2 cellular contexts compared by ENCODE assay signal in the genomic region with DNA sequence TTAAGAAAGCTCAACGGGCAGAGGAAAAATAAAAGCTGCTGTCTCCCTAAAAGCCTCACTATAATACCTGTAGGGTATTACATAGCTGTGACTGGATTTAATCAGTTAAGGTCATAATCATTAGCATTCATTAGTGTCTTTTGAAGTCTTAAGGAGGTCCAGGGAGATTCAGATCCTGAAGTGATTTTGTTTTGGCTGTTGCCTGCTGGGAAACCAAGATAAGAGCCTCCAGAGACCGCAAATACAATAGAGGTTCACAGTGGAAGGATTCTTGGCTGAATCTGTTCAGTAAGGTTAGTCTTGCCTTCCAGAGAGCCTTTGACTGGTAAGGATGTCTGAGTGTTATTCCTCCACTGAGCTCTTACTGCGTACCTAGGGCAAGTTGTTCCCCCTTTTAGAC.
TF ChIP-seq lines count a peak whose summit lies in the region.

No MANE protein-coding gene starts in this region.

TF ChIP-seq in HepG2, 621 proteins besides CTCF, POLR2A, EP300 and RAD21:
- no peak for TF ChIP-seq ZNF563 (CRISPR knock-in tag; IDR thresholded peaks at IDR 0.05)
- no peak for TF ChIP-seq ZNF432 (CRISPR knock-in tag; IDR thresholded peaks at IDR 0.05; ENCODE audit: borderline replicate concordance)
- TF ChIP-seq POLR2AphosphoS2 (IDR thresholded peaks at IDR 0.05; ENCODE audit: low read depth, low read length): no peak
- TF ChIP-seq MTF1 (CRISPR knock-in tag; IDR thresholded peaks at IDR 0.05): no peak
- TF ChIP-seq, protein P1, sequence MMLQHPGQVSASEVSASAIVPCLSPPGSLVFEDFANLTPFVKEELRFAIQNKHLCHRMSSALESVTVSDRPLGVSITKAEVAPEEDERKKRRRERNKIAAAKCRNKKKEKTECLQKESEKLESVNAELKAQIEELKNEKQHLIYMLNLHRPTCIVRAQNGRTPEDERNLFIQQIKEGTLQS (CRISPR knock-in tag; IDR thresholded peaks at IDR 0.05): no peak
- TF ChIP-seq XRCC5 (optimal IDR thresholded peaks at IDR 0.05; ENCODE audit: low read length): no peak
- TF ChIP-seq, protein P2, sequence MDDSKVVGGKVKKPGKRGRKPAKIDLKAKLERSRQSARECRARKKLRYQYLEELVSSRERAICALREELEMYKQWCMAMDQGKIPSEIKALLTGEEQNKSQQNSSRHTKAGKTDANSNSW (CRISPR knock-in tag; IDR thresholded peaks at IDR 0.05; ENCODE audit: borderline replicate concordance): no peak
- TF ChIP-seq HMGA1 (CRISPR knock-in tag; conservative IDR thresholded peaks at IDR 0.05): no peak
- no peak for TF ChIP-seq CBX1 (IDR thresholded peaks at IDR 0.05; ENCODE audit: low read depth)
- TF ChIP-seq, protein P3, sequence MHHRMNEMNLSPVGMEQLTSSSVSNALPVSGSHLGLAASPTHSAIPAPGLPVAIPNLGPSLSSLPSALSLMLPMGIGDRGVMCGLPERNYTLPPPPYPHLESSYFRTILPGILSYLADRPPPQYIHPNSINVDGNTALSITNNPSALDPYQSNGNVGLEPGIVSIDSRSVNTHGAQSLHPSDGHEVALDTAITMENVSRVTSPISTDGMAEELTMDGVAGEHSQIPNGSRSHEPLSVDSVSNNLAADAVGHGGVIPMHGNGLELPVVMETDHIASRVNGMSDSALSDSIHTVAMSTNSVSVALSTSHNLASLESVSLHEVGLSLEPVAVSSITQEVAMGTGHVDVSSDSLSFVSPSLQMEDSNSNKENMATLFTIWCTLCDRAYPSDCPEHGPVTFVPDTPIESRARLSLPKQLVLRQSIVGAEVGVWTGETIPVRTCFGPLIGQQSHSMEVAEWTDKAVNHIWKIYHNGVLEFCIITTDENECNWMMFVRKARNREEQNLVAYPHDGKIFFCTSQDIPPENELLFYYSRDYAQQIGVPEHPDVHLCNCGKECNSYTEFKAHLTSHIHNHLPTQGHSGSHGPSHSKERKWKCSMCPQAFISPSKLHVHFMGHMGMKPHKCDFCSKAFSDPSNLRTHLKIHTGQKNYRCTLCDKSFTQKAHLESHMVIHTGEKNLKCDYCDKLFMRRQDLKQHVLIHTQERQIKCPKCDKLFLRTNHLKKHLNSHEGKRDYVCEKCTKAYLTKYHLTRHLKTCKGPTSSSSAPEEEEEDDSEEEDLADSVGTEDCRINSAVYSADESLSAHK (CRISPR knock-in tag; IDR thresholded peaks at IDR 0.05; ENCODE audit: borderline replicate concordance): no peak
- TF ChIP-seq ZNF235 (CRISPR knock-in tag; IDR thresholded peaks at IDR 0.05; ENCODE audit: borderline replicate concordance): no peak
- no peak for TF ChIP-seq REL (CRISPR knock-in tag; conservative IDR thresholded peaks at IDR 0.05)
- no peak for TF ChIP-seq ZNF282 (IDR thresholded peaks at IDR 0.05; ENCODE audit: partially characterized antibody)
- TF ChIP-seq SSRP1 (CRISPR knock-in tag; IDR thresholded peaks at IDR 0.05): no peak
- no peak for TF ChIP-seq ZNF589 (CRISPR knock-in tag; conservative IDR thresholded peaks at IDR 0.05)
- TF ChIP-seq ZMYM4 (CRISPR knock-in tag; IDR thresholded peaks at IDR 0.05): no peak
- TF ChIP-seq ZEB1 (IDR thresholded peaks at IDR 0.05; ENCODE audit: insufficient replicate concordance, low read depth): no peak
- TF ChIP-seq PHF8 (CRISPR knock-in tag; IDR thresholded peaks at IDR 0.05): no peak
- no peak for TF ChIP-seq ZNF234 (CRISPR knock-in tag; conservative IDR thresholded peaks at IDR 0.05)

TF ChIP-seq in GM12878, 131 proteins besides CTCF, POLR2A, EP300 and RAD21:
- TF ChIP-seq, protein P4, sequence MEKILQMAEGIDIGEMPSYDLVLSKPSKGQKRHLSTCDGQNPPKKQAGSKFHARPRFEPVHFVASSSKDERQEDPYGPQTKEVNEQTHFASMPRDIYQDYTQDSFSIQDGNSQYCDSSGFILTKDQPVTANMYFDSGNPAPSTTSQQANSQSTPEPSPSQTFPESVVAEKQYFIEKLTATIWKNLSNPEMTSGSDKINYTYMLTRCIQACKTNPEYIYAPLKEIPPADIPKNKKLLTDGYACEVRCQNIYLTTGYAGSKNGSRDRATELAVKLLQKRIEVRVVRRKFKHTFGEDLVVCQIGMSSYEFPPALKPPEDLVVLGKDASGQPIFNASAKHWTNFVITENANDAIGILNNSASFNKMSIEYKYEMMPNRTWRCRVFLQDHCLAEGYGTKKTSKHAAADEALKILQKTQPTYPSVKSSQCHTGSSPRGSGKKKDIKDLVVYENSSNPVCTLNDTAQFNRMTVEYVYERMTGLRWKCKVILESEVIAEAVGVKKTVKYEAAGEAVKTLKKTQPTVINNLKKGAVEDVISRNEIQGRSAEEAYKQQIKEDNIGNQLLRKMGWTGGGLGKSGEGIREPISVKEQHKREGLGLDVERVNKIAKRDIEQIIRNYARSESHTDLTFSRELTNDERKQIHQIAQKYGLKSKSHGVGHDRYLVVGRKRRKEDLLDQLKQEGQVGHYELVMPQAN (conservative IDR thresholded peaks at IDR 0.05): no peak
- TF ChIP-seq CHD2 (IDR thresholded peaks at IDR 0.05; ENCODE audit: borderline replicate concordance, low read depth, low read length): no peak
- TF ChIP-seq RAD51 (IDR thresholded peaks at IDR 0.05): no peak
- TF ChIP-seq, protein P5, sequence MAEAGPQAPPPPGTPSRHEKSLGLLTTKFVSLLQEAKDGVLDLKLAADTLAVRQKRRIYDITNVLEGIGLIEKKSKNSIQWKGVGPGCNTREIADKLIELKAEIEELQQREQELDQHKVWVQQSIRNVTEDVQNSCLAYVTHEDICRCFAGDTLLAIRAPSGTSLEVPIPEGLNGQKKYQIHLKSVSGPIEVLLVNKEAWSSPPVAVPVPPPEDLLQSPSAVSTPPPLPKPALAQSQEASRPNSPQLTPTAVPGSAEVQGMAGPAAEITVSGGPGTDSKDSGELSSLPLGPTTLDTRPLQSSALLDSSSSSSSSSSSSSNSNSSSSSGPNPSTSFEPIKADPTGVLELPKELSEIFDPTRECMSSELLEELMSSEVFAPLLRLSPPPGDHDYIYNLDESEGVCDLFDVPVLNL (IDR thresholded peaks at IDR 0.05; ENCODE audit: low read depth, low read length): no peak
- no peak for TF ChIP-seq CBFB (IDR thresholded peaks at IDR 0.05; ENCODE audit: low read depth)
- no peak for TF ChIP-seq BHLHE40 (IDR thresholded peaks at IDR 0.05; ENCODE audit: borderline replicate concordance in 1 of 2, low read depth in 2 of 2, low read length in 1 of 2)
- TF ChIP-seq, protein P6, sequence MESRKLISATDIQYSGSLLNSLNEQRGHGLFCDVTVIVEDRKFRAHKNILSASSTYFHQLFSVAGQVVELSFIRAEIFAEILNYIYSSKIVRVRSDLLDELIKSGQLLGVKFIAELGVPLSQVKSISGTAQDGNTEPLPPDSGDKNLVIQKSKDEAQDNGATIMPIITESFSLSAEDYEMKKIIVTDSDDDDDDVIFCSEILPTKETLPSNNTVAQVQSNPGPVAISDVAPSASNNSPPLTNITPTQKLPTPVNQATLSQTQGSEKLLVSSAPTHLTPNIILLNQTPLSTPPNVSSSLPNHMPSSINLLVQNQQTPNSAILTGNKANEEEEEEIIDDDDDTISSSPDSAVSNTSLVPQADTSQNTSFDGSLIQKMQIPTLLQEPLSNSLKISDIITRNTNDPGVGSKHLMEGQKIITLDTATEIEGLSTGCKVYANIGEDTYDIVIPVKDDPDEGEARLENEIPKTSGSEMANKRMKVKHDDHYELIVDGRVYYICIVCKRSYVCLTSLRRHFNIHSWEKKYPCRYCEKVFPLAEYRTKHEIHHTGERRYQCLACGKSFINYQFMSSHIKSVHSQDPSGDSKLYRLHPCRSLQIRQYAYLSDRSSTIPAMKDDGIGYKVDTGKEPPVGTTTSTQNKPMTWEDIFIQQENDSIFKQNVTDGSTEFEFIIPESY (IDR thresholded peaks at IDR 0.05): no peak
